1 cellular context compared by ENCODE assay signal in the genomic region with DNA sequence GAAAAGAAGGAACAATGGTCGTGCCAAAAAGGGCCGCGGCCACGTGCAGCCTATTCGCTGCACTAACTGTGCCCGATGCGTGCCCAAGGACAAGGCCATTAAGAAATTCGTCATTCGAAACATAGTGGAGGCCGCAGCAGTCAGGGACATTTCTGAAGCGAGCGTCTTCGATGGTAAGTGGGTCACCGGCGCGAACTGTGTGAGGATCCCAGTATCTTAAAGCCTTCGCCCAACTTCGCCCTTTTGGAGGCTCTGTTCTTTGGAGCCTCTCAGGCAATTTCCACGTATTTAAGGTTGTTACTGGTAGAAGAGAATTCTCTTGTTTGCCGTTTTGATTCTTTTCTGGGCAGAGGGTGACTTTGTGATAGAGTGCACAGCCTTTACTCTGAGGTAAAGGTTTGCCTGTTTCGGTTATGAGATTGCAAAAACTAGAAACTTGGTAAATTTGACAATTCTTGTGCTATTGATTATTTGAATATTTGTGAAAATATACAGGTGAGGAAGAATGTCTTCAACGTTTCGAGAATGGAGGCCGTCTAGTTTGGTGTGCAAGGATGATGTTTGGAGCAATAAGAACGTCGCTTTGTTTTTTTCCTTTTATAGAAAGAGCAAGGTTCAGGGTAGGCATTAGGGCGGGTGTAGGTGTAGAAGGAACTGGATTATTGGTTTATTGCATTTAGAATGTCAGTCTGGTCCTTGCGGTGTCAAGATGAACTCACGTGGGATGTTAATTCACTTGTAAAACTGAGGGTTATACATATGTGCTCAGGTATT.
A peak's percentile ranks its signal among the peaks of the same experiment; 100 is the strongest.
TF ChIP-seq lines count a peak whose summit lies in the region.

No MANE protein-coding gene starts in this region.

TF ChIP-seq in HepG2, 621 proteins besides CTCF, POLR2A, EP300 and RAD21:
- TF ChIP-seq KDM5A (IDR thresholded peaks at IDR 0.05; ENCODE audit: borderline replicate concordance, low read length) (peak; percentile 62), ARNT2 (CRISPR knock-in tag; IDR thresholded peaks at IDR 0.05; ENCODE audit: low read depth) (peak; percentile 53; the same call in 1 of the 2 replicates), ZNF543 (CRISPR knock-in tag; IDR thresholded peaks at IDR 0.05) (0 out of 2 replicates have a peak, but pooled peaks have one; percentile 12), CCDC6 (CRISPR knock-in tag; IDR thresholded peaks at IDR 0.05) (0 out of 2 replicates have a peak, but pooled peaks have one; percentile 14), ZNF230 (CRISPR knock-in tag; IDR thresholded peaks at IDR 0.05) (no peak), PAX8 (CRISPR knock-in tag; IDR thresholded peaks at IDR 0.05; ENCODE audit: borderline replicate concordance) (no peak), HNRNPLL (IDR thresholded peaks at IDR 0.05; ENCODE audit: low read depth, low read length, poor library complexity, severe bottlenecking) (peak; percentile 14)
- TF ChIP-seq, protein P1, sequence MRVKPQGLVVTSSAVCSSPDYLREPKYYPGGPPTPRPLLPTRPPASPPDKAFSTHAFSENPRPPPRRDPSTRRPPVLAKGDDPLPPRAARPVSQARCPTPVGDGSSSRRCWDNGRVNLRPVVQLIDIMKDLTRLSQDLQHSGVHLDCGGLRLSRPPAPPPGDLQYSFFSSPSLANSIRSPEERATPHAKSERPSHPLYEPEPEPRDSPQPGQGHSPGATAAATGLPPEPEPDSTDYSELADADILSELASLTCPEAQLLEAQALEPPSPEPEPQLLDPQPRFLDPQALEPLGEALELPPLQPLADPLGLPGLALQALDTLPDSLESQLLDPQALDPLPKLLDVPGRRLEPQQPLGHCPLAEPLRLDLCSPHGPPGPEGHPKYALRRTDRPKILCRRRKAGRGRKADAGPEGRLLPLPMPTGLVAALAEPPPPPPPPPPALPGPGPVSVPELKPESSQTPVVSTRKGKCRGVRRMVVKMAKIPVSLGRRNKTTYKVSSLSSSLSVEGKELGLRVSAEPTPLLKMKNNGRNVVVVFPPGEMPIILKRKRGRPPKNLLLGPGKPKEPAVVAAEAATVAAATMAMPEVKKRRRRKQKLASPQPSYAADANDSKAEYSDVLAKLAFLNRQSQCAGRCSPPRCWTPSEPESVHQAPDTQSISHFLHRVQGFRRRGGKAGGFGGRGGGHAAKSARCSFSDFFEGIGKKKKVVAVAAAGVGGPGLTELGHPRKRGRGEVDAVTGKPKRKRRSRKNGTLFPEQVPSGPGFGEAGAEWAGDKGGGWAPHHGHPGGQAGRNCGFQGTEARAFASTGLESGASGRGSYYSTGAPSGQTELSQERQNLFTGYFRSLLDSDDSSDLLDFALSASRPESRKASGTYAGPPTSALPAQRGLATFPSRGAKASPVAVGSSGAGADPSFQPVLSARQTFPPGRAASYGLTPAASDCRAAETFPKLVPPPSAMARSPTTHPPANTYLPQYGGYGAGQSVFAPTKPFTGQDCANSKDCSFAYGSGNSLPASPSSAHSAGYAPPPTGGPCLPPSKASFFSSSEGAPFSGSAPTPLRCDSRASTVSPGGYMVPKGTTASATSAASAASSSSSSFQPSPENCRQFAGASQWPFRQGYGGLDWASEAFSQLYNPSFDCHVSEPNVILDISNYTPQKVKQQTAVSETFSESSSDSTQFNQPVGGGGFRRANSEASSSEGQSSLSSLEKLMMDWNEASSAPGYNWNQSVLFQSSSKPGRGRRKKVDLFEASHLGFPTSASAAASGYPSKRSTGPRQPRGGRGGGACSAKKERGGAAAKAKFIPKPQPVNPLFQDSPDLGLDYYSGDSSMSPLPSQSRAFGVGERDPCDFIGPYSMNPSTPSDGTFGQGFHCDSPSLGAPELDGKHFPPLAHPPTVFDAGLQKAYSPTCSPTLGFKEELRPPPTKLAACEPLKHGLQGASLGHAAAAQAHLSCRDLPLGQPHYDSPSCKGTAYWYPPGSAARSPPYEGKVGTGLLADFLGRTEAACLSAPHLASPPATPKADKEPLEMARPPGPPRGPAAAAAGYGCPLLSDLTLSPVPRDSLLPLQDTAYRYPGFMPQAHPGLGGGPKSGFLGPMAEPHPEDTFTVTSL (CRISPR knock-in tag; IDR thresholded peaks at IDR 0.05; ENCODE audit: borderline replicate concordance): no peak
